17 cellular contexts compared by ENCODE assay signal in genomic region chr2:218026676-218027425, GRCh38. TPM values are rescaled to one million over a fixed set of nuclear protein-coding genes. Genes with fewer than 3 reads are reported as not detected.
DNase-seq lines count a peak whose midpoint lies in the region; FAIRE-seq and TF ChIP-seq lines count a peak whose summit lies in the region.
"Had no signal": no experiment of that assay in that cellular context is flagged by ENCODE, and none has a peak within 500 bp of the region (broad histone marks: within the 10 kb centered on the region; RNA-seq: fewer than 3 reads in every experiment).

No MANE protein-coding gene starts in this region.

- H3K27me3 ChIP-seq in osteoblast (ENCODE audit: insufficient read depth, low read length) = peaks cover 6% of the 10 kb centered on the region

- H3K36me3 ChIP-seq in osteoblast (ENCODE audit: insufficient read depth, low read length) = no peaks in the 10 kb centered on the region

- no peaks in the 10 kb centered on the region for H3K4me1 ChIP-seq in osteoblast (ENCODE audit: insufficient read depth, low read length)

- peak; percentile 1 for DNase-seq in stimulated activated CD4-positive, alpha-beta T cell treated with anti-CD3 and anti-CD28 coated beads, Interleukin-15, amount 100 ng/mL, for 24 hours
- no peak for DNase-seq in stimulated activated CD4-positive, alpha-beta T cell treated with anti-CD3 and anti-CD28 coated beads, Interleukin-2, amount 100 ng/mL, for 48 hours
- peak; percentile 40 for DNase-seq in ecto neural progenitor cell (ENCODE audit: low spot score)
- DNase-seq in osteoblast (ENCODE audit: insufficient read length, low spot score, missing footprints) = peak; percentile 61
- DNase-seq in SK-N-DZ (ENCODE audit: low spot score) = no peak
- DNase-seq in GM19239 (ENCODE audit: insufficient read length, low spot score) = no peak
- DNase-seq in NCI-H774 (lab: John Stamatoyannopoulos, UW) = no peak
- DNase-seq: activated CD4-positive, alpha-beta T cell treated with anti-CD3 and anti-CD28 coated beads, Interleukin-2, amount 10 ng/mL, durations not matched to agents 7 days and 5 days; dermis blood vessel endothelial cell; DMS79; naive B cell; NK-92 treated with Interleukin-12 subunit alpha and Interleukin-12 subunit beta, amount 100 ng/mL, for 24 hours; SHP77 treated with DMSO at 0.1 percent for 48 hours had no signal

- H3K27ac ChIP-seq in osteoblast (ENCODE audit: low read depth, low read length) = no peak overlapping the region

- H3K9me3 ChIP-seq in osteoblast (ENCODE audit: low read depth, low read length) = no peaks in the 10 kb centered on the region

- no peak overlapping the region for H2AFZ ChIP-seq in osteoblast (ENCODE audit: low read length)

- no peak for FAIRE-seq in GM19239 (lab: Jason Lieb, UNC)
- FAIRE-seq: astrocyte had no signal

- no peaks in the 10 kb centered on the region for H4K20me1 ChIP-seq in osteoblast (ENCODE audit: insufficient read depth, low read length)

- no peaks in the 10 kb centered on the region for H3K79me2 ChIP-seq in osteoblast (ENCODE audit: insufficient read depth, low read length)

- no peak overlapping the region for H3K4me2 ChIP-seq in osteoblast (ENCODE audit: insufficient read depth, low read length)

- TF ChIP-seq CTCF in osteoblast (IDR thresholded peaks at IDR 0.05; ENCODE audit: extremely low read depth, low read depth, low read length) = no peak

- H3K4me3 ChIP-seq in osteoblast (ENCODE audit: insufficient read depth, low read length) = no peak overlapping the region

RNA-seq across cellular contexts. Expression of gene TNS1, which starts 24.1 kb away (rescaled TPM):
- 45.7 and 48.9 TPM in 2 replicates for total RNA-seq in osteoblast
- 3.5 and 3.9 TPM in 2 replicates for polyA plus RNA-seq in SK-N-DZ (2014; cell fraction: cytosol; rRNA removed)
- 3.5 and 10.2 TPM in 2 replicates for polyA plus RNA-seq in SK-N-DZ (2014; cell fraction: nucleus; rRNA removed)

RNA-seq across cellular contexts. Expression of gene RUFY4, which starts 42.2 kb away (rescaled TPM):
- not detected in 2 replicates for total RNA-seq in osteoblast
- 0.39 TPM in 1 of 2 replicates, not detected in the other for polyA plus RNA-seq in SK-N-DZ (2014; cell fraction: cytosol; rRNA removed)
- polyA plus RNA-seq in SK-N-DZ (2014; cell fraction: nucleus; rRNA removed) = 1.1 and 2.0 TPM in 2 replicates
- total RNA-seq: astrocyte, dermis blood vessel endothelial cell, fibroblast of lung, H4, urinary bladder had no signal
- polyA plus RNA-seq: fibroblast of lung had no signal

Comparison
In these comparisons a context has a peak if more than half of its experiments do, and no peak if none do; other contexts are left out.
1. DNase-seq: peak in stimulated activated CD4-positive, alpha-beta T cell treated with anti-CD3 and anti-CD28 coated beads, Interleukin-15, amount 100 ng/mL, for 24 hours (single experiment), ecto neural progenitor cell (single experiment) and osteoblast (single experiment); none in stimulated activated CD4-positive, alpha-beta T cell treated with anti-CD3 and anti-CD28 coated beads, Interleukin-2, amount 100 ng/mL, for 48 hours (0 of 2), SK-N-DZ (single experiment), GM19239 (single experiment) and NCI-H774 (single experiment).